ENCODE assay signal across 23 cellular contexts in genomic region chr12:45742590-45742989, GRCh38.
"Had no signal": no experiment of that assay in that cellular context is flagged by ENCODE, and none has a peak within 500 bp of the region (broad histone marks: within the 10 kb centered on the region; RNA-seq: fewer than 3 reads in every experiment).

No MANE protein-coding gene starts in this region.

- FAIRE-seq: colon, RCC 7860 had no signal

- DNase-seq: activated CD4-positive, alpha-beta T cell treated with anti-CD3 and anti-CD28 coated beads for 48 hours; activated CD4-positive, alpha-beta T cell treated with anti-CD3 and anti-CD28 coated beads, Interleukin-2, amount 50 U/mL, for 4 hours; activated CD4-positive, CD25-positive, alpha-beta regulatory T cell treated with anti-CD3 and anti-CD28 coated beads, Interleukin-2, amount 50 U/mL, for 72 hours; activated CD8-positive, alpha-beta memory T cell treated with anti-CD3 and anti-CD28 coated beads, Interleukin-2, amount 50 U/mL, for 48 hours; activated CD8-positive, alpha-beta T cell treated with anti-CD3 and anti-CD28 coated beads, Interleukin-2, amount 10 ng/mL, durations not matched to agents 7 days and 5 days; activated naive CD4-positive, alpha-beta T cell treated with anti-CD3 and anti-CD28 coated beads, Interleukin-2, amount 50 U/mL, for 16 hours; activated naive CD8-positive, alpha-beta T cell treated with anti-CD3 and anti-CD28 coated beads, Interleukin-2, amount 10 ng/mL, durations not matched to agents 7 days and 5 days; activated T-cell treated with anti-CD3 and anti-CD28 coated beads, Interleukin-2, amount 50 U/mL, for 1 hour; adrenal gland; anterior cingulate cortex; cerebellar nuclear complex; NCI-H1092; NCI-H1417; NCI-H1930; NCI-H2107; NCI-H524; PC-3; SHP77; SW 1271 had no signal

- H3K36me3 ChIP-seq: adrenal gland had no signal

- H3K4me3 ChIP-seq: adrenal gland, SJSA1 had no signal

- H3K27ac ChIP-seq: adrenal gland, SJSA1 had no signal

- ATAC-seq: SK-N-SH treated with all-trans-retinoic acid at 6 μM for 48 hours had no signal

- H3K4me1 ChIP-seq: SJSA1 had no signal

- H3K27me3 ChIP-seq: adrenal gland, SJSA1 had no signal

- H3K9me3 ChIP-seq: adrenal gland had no signal
